Comparison of ENCODE assay signal across 2 cellular contexts in the genomic region with DNA sequence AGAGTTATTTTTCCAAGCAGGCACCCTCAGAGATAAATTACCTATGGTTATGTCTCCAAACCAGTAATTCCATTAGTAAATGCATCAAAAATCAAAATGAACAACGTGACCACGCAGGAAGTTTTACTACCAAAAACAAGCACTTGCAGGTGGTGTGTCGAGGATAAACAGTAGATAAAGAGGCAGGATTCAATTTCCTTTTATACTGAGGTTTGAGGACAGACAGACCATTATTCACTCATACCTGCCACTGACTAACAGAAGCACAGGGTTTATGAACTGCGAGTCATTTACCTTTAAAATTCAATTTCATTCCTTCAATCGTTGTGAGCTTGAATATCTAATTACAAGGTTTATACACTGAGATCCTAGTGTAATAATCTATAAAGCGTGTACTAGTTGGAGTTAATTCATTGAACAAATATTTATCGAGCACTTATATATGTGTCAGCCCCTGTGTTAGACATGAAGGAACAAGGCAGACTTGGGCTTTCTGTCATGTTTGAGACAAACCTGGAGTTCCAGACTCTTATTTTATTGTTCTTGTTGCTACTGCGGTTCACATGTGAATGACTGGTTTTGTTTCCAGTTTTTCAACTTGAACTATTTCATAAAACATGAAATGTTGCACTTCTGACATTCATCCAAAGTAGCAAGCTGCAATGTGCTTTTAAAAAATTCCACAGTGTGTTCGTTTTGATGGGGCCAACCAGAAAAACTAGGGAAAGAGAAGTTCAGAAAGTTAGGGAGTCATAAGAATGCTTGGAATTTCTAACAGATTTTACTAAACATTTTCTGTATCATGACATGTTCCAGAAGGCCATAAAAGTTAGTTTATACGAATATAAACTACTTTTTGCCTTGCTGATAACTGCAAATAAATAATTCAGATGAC.
TF ChIP-seq lines count a peak whose summit lies in the region.

No MANE protein-coding gene starts in this region.

TF ChIP-seq in SK-N-SH, 30 proteins besides CTCF, POLR2A, EP300 and RAD21 (continued from another document):
- TF ChIP-seq, protein P1, sequence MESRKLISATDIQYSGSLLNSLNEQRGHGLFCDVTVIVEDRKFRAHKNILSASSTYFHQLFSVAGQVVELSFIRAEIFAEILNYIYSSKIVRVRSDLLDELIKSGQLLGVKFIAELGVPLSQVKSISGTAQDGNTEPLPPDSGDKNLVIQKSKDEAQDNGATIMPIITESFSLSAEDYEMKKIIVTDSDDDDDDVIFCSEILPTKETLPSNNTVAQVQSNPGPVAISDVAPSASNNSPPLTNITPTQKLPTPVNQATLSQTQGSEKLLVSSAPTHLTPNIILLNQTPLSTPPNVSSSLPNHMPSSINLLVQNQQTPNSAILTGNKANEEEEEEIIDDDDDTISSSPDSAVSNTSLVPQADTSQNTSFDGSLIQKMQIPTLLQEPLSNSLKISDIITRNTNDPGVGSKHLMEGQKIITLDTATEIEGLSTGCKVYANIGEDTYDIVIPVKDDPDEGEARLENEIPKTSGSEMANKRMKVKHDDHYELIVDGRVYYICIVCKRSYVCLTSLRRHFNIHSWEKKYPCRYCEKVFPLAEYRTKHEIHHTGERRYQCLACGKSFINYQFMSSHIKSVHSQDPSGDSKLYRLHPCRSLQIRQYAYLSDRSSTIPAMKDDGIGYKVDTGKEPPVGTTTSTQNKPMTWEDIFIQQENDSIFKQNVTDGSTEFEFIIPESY (IDR thresholded peaks at IDR 0.05; ENCODE audit: borderline replicate concordance, low read depth): no peak
- TF ChIP-seq MXI1 (IDR thresholded peaks at IDR 0.05; ENCODE audit: low read depth, low read length) (no peak), JUND (IDR thresholded peaks at IDR 0.05) (no peak), RXRA (IDR thresholded peaks at IDR 0.05; ENCODE audit: borderline replicate concordance, low read depth) (no peak), TCF12 (IDR thresholded peaks at IDR 0.05) (no peak), GABPA (IDR thresholded peaks at IDR 0.05; ENCODE audit: low read depth) (no peak), MEF2A (IDR thresholded peaks at IDR 0.05; ENCODE audit: borderline replicate concordance, low read depth) (no peak)
- TF ChIP-seq, protein P2, sequence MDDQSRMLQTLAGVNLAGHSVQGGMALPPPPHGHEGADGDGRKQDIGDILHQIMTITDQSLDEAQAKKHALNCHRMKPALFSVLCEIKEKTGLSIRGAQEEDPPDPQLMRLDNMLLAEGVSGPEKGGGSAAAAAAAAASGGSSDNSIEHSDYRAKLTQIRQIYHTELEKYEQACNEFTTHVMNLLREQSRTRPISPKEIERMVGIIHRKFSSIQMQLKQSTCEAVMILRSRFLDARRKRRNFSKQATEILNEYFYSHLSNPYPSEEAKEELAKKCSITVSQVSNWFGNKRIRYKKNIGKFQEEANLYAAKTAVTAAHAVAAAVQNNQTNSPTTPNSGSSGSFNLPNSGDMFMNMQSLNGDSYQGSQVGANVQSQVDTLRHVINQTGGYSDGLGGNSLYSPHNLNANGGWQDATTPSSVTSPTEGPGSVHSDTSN (IDR thresholded peaks at IDR 0.05): no peak
- TF ChIP-seq, protein P3, sequence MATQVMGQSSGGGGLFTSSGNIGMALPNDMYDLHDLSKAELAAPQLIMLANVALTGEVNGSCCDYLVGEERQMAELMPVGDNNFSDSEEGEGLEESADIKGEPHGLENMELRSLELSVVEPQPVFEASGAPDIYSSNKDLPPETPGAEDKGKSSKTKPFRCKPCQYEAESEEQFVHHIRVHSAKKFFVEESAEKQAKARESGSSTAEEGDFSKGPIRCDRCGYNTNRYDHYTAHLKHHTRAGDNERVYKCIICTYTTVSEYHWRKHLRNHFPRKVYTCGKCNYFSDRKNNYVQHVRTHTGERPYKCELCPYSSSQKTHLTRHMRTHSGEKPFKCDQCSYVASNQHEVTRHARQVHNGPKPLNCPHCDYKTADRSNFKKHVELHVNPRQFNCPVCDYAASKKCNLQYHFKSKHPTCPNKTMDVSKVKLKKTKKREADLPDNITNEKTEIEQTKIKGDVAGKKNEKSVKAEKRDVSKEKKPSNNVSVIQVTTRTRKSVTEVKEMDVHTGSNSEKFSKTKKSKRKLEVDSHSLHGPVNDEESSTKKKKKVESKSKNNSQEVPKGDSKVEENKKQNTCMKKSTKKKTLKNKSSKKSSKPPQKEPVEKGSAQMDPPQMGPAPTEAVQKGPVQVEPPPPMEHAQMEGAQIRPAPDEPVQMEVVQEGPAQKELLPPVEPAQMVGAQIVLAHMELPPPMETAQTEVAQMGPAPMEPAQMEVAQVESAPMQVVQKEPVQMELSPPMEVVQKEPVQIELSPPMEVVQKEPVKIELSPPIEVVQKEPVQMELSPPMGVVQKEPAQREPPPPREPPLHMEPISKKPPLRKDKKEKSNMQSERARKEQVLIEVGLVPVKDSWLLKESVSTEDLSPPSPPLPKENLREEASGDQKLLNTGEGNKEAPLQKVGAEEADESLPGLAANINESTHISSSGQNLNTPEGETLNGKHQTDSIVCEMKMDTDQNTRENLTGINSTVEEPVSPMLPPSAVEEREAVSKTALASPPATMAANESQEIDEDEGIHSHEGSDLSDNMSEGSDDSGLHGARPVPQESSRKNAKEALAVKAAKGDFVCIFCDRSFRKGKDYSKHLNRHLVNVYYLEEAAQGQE (IDR thresholded peaks at IDR 0.05; ENCODE audit: low read depth, low read length): no peak

TF ChIP-seq in SK-N-SH treated with all-trans-retinoic acid at 6 μM for 48 hours, 23 proteins besides CTCF, POLR2A, EP300 and RAD21 (continued from another document):
- TF ChIP-seq, protein P4, sequence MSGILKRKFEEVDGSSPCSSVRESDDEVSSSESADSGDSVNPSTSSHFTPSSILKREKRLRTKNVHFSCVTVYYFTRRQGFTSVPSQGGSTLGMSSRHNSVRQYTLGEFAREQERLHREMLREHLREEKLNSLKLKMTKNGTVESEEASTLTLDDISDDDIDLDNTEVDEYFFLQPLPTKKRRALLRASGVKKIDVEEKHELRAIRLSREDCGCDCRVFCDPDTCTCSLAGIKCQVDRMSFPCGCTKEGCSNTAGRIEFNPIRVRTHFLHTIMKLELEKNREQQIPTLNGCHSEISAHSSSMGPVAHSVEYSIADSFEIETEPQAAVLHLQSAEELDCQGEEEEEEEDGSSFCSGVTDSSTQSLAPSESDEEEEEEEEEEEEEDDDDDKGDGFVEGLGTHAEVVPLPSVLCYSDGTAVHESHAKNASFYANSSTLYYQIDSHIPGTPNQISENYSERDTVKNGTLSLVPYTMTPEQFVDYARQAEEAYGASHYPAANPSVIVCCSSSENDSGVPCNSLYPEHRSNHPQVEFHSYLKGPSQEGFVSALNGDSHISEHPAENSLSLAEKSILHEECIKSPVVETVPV (CRISPR knock-in tag; IDR thresholded peaks at IDR 0.05): no peak
- TF ChIP-seq GLIS3 (CRISPR knock-in tag; IDR thresholded peaks at IDR 0.05) (no peak), TCF4 (CRISPR knock-in tag; IDR thresholded peaks at IDR 0.05; ENCODE audit: borderline replicate concordance) (no peak), SNAI2 (CRISPR knock-in tag; IDR thresholded peaks at IDR 0.05) (no peak)
- TF ChIP-seq, protein P5, sequence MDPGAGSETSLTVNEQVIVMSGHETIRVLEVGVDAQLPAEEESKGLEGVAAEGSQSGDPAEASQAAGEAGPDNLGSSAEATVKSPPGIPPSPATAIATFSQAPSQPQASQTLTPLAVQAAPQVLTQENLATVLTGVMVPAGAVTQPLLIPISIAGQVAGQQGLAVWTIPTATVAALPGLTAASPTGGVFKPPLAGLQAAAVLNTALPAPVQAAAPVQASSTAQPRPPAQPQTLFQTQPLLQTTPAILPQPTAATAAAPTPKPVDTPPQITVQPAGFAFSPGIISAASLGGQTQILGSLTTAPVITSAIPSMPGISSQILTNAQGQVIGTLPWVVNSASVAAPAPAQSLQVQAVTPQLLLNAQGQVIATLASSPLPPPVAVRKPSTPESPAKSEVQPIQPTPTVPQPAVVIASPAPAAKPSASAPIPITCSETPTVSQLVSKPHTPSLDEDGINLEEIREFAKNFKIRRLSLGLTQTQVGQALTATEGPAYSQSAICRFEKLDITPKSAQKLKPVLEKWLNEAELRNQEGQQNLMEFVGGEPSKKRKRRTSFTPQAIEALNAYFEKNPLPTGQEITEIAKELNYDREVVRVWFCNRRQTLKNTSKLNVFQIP (CRISPR knock-in tag; IDR thresholded peaks at IDR 0.05; ENCODE audit: borderline replicate concordance, low read depth): no peak
- TF ChIP-seq, protein P6, sequence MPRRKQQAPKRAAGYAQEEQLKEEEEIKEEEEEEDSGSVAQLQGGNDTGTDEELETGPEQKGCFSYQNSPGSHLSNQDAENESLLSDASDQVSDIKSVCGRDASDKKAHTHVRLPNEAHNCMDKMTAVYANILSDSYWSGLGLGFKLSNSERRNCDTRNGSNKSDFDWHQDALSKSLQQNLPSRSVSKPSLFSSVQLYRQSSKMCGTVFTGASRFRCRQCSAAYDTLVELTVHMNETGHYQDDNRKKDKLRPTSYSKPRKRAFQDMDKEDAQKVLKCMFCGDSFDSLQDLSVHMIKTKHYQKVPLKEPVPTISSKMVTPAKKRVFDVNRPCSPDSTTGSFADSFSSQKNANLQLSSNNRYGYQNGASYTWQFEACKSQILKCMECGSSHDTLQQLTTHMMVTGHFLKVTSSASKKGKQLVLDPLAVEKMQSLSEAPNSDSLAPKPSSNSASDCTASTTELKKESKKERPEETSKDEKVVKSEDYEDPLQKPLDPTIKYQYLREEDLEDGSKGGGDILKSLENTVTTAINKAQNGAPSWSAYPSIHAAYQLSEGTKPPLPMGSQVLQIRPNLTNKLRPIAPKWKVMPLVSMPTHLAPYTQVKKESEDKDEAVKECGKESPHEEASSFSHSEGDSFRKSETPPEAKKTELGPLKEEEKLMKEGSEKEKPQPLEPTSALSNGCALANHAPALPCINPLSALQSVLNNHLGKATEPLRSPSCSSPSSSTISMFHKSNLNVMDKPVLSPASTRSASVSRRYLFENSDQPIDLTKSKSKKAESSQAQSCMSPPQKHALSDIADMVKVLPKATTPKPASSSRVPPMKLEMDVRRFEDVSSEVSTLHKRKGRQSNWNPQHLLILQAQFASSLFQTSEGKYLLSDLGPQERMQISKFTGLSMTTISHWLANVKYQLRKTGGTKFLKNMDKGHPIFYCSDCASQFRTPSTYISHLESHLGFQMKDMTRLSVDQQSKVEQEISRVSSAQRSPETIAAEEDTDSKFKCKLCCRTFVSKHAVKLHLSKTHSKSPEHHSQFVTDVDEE (CRISPR knock-in tag; IDR thresholded peaks at IDR 0.05): no peak
